21 cellular contexts compared by ENCODE assay signal in the genomic region with DNA sequence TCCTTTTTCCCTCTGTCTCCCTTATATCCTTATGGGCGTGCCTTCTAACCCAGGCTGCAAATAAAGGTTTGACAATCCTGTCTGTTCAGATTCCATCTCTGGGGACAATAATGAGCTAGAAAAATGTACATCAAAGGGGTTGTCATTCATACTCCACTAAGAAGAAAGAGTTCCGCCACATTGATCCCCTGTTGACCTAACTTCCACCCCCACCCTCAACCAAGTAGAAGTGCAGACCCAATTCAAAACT. TPM values are rescaled to one million over a fixed set of nuclear protein-coding genes. Genes with fewer than 3 reads are reported as not detected.
"Had no signal": no experiment of that assay in that cellular context is flagged by ENCODE, and none has a peak within 500 bp of the region (broad histone marks: within the 10 kb centered on the region; RNA-seq: fewer than 3 reads in every experiment).

No MANE protein-coding gene starts in this region.

- H3K27ac ChIP-seq: adrenal gland, left ventricle myocardium inferior, neutrophil, prostate gland, SJSA1, upper lobe of right lung, VCaP had no signal

- H3K4me3 ChIP-seq: adrenal gland, left ventricle myocardium inferior, prostate gland, SJSA1, upper lobe of right lung had no signal

- H3K9me3 Mint-ChIP-seq: activated naive CD4-positive, alpha-beta T cell treated with anti-CD3 and anti-CD28 coated beads, Interleukin-2, amount 10 ng/mL, durations not matched to agents 7 days and 5 days; activated T-helper 1 cell treated with anti-CD3 and anti-CD28 coated beads, Interleukin-12 subunit alpha, Interleukin-12 subunit beta, Interleukin-2, Interleukin-4 antibody, amounts not matched to agents 30 ng/mL and 10 ng/mL and 1 ng/mL, durations not matched to agents 14 hours and 24 hours and 36 hours had no signal

- H3K4me1 Mint-ChIP-seq: activated naive CD4-positive, alpha-beta T cell treated with anti-CD3 and anti-CD28 coated beads, Interleukin-2, amount 10 ng/mL, durations not matched to agents 7 days and 5 days; central memory CD8-positive, alpha-beta T cell; memory B cell had no signal

- H3K9me3 ChIP-seq: adrenal gland, left ventricle myocardium inferior, neutrophil, prostate gland, SJSA1, upper lobe of right lung had no signal

- ATAC-seq: activated CD8-positive, alpha-beta T cell treated with anti-CD3 and anti-CD28 coated beads, Interleukin-2, amount 10 ng/mL, durations not matched to agents 7 days and 5 days; esophagus mucosa; upper lobe of right lung had no signal

- FAIRE-seq: kidney had no signal

- H3K27me3 Mint-ChIP-seq: central memory CD8-positive, alpha-beta T cell; memory B cell had no signal

- H3K27me3 ChIP-seq: neutrophil, SJSA1, upper lobe of right lung had no signal

- H3K36me3 ChIP-seq: adrenal gland, left ventricle myocardium inferior, neutrophil, prostate gland, SJSA1, upper lobe of right lung had no signal

- H3K4me3 Mint-ChIP-seq: activated CD8-positive, alpha-beta T cell treated with anti-CD3 and anti-CD28 coated beads, Interleukin-2, amount 10 ng/mL, durations not matched to agents 7 days and 5 days; activated naive CD4-positive, alpha-beta T cell treated with anti-CD3 and anti-CD28 coated beads, Interleukin-2, amount 10 ng/mL, durations not matched to agents 7 days and 5 days; activated T-helper 1 cell treated with anti-CD3 and anti-CD28 coated beads, Interleukin-12 subunit alpha, Interleukin-12 subunit beta, Interleukin-2, Interleukin-4 antibody, amounts not matched to agents 30 ng/mL and 10 ng/mL and 1 ng/mL, durations not matched to agents 14 hours and 24 hours and 36 hours; central memory CD8-positive, alpha-beta T cell; memory B cell had no signal

- H3K36me3 Mint-ChIP-seq: activated naive CD4-positive, alpha-beta T cell treated with anti-CD3 and anti-CD28 coated beads, Interleukin-2, amount 10 ng/mL, durations not matched to agents 7 days and 5 days; memory B cell had no signal

- DNase-seq: activated CD4-positive, alpha-beta T cell treated with anti-CD3 and anti-CD28 coated beads for 4 hours; activated CD8-positive, alpha-beta memory T cell treated with anti-CD3 and anti-CD28 coated beads, Interleukin-2, amount 50 U/mL, for 48 hours; activated CD8-positive, alpha-beta T cell treated with anti-CD3 and anti-CD28 coated beads, Interleukin-2, amount 10 ng/mL, durations not matched to agents 7 days and 5 days; activated naive CD4-positive, alpha-beta T cell treated with anti-CD3 and anti-CD28 coated beads, Interleukin-2, amount 10 ng/mL, durations not matched to agents 7 days and 5 days; adrenal gland; kidney; left ventricle myocardium inferior; stimulated activated CD4-positive, alpha-beta T cell treated with anti-CD3 and anti-CD28 coated beads, Interleukin-2, amount 100 ng/mL, for 48 hours; stimulated activated naive CD4-positive, alpha-beta T cell treated with Interleukin-2 at 50 U/mL for 16 hours; SW 1271; T-helper 9 cell; upper lobe of right lung had no signal

- H3K4me1 ChIP-seq: adrenal gland, left ventricle myocardium inferior, prostate gland, SJSA1, upper lobe of right lung had no signal

- H3K27ac Mint-ChIP-seq: activated CD8-positive, alpha-beta T cell treated with anti-CD3 and anti-CD28 coated beads, Interleukin-2, amount 10 ng/mL, durations not matched to agents 7 days and 5 days; activated naive CD4-positive, alpha-beta T cell treated with anti-CD3 and anti-CD28 coated beads, Interleukin-2, amount 10 ng/mL, durations not matched to agents 7 days and 5 days; activated T-helper 1 cell treated with anti-CD3 and anti-CD28 coated beads, Interleukin-12 subunit alpha, Interleukin-12 subunit beta, Interleukin-2, Interleukin-4 antibody, amounts not matched to agents 30 ng/mL and 10 ng/mL and 1 ng/mL, durations not matched to agents 14 hours and 24 hours and 36 hours; memory B cell had no signal

RNA-seq across cellular contexts. Expression of a gene that starts 0.5 kb away (rescaled TPM):
- total RNA-seq: activated CD8-positive, alpha-beta T cell treated with anti-CD3 and anti-CD28 coated beads, Interleukin-2, amount 10 ng/mL, durations not matched to agents 7 days and 5 days; activated T-helper 1 cell treated with anti-CD3 and anti-CD28 coated beads, Interleukin-12 subunit alpha, Interleukin-12 subunit beta, Interleukin-2, Interleukin-4 antibody, amounts not matched to agents 30 ng/mL and 10 ng/mL and 1 ng/mL, durations not matched to agents 14 hours and 24 hours and 36 hours; adrenal gland; fibroblast of villous mesenchyme; kidney; left ventricle myocardium inferior; SJSA1; upper lobe of right lung had no signal
- polyA plus RNA-seq: adrenal gland had no signal
